In the genomic region with DNA sequence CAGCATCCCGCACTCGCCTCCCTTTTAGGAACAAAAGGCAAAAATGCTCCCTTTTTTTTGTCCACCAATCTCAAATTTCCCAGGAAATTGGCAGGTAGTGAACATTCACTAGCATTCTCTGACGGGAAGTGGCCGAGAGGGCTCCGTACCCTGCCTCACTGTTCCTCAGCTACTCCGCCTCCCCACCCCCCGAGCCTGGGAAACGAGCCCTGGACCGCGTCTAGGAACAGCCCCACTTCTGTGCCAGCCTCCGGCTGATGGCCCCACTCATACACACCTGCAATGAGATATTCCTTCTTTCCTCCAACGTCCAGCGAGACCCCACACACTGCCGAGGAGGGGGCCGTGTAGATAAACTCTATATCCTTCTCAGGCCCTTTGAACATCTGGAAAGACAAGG, we compare ENCODE assay signal across 27 cellular contexts.
"Had no signal": no experiment of that assay in that cellular context is flagged by ENCODE, and none has a peak within 500 bp of the region (broad histone marks: within the 10 kb centered on the region; RNA-seq: fewer than 3 reads in every experiment).

No MANE protein-coding gene starts in this region.

- H3K27ac ChIP-seq: body of pancreas, SJCRH30, SK-N-MC had no signal

- H3K9me3 ChIP-seq: body of pancreas, SJCRH30 had no signal

- ATAC-seq: activated CD4-positive, alpha-beta T cell treated with anti-CD3 and anti-CD28 coated beads for 36 hours; activated CD4-positive, CD25-positive, alpha-beta regulatory T cell treated with anti-CD3 and anti-CD28 coated beads, Interleukin-2, amount 50 U/mL, for 24 hours; activated CD8-positive, alpha-beta T cell treated with anti-CD3 and anti-CD28 coated beads, Interleukin-2, amount 10 ng/mL, durations not matched to agents 7 days and 5 days; body of pancreas; WTC11 had no signal

- H3K27me3 ChIP-seq: body of pancreas, SJCRH30 had no signal

- H3K4me3 ChIP-seq: body of pancreas, SJCRH30, SK-N-MC had no signal

- DNase-seq: activated CD4-positive, alpha-beta T cell treated with anti-CD3 and anti-CD28 coated beads for 36 hours; activated CD4-positive, alpha-beta T cell treated with anti-CD3 and anti-CD28 coated beads, Interleukin-2, amount 10 ng/mL, durations not matched to agents 7 days and 5 days; activated CD4-positive, alpha-beta T cell treated with anti-CD3 and anti-CD28 coated beads, Interleukin-2, amount 50 U/mL, for 48 hours; activated CD8-positive, alpha-beta T cell treated with anti-CD3 and anti-CD28 coated beads, Interleukin-2, amount 10 ng/mL, durations not matched to agents 7 days and 5 days; activated gamma-delta T cell; activated naive CD4-positive, alpha-beta T cell treated with Interleukin-2 at 50 U/mL for 16 hours; activated naive CD8-positive, alpha-beta T cell treated with anti-CD3 and anti-CD28 coated beads, Interleukin-2, amount 10 ng/mL, durations not matched to agents 7 days and 5 days; activated T-cell treated with anti-CD3 and anti-CD28 coated beads, Interleukin-2, amount 50 U/mL, for 24 hours; body of pancreas; central memory CD4-positive, alpha-beta T cell; Kasumi-1; KG1; MM.1S; NCI-H1092; NCI-H1436 treated with DMSO at 0.1 percent for 48 hours; NCI-H1694 treated with DMSO at 0.1 percent for 48 hours; NCI-H2029; NCI-H510A; NCI-H526; NCI-H748 treated with DMSO at 0.1 percent for 48 hours; OCI-M1; SHP77; SJCRH30; T1000 had no signal
